Comparison of ENCODE assay signal across 16 cellular contexts in the genomic region with DNA sequence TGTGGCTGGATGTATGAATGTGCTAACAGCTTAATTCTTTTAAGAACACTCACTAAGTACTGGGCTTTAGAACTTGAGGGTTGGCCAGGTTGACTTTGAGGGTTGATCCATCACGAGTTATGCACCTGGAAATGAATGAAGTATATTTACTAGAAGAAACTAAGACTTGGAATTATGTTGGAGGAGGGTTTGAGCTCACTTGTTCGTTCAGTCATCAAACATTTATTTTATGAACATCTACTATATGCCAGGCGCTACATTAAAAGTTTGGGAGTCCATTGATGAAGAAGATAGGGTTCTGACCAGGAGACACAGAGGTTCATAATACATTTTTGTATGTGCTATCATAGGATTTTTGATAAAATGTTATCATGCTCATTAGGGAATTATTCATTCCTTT. TPM values are rescaled to one million over a fixed set of nuclear protein-coding genes. Genes with fewer than 3 reads are reported as not detected.
DNase-seq lines count a peak whose midpoint lies in the region; ATAC-seq and TF ChIP-seq lines count a peak whose summit lies in the region.
"Had no signal": no experiment of that assay in that cellular context is flagged by ENCODE, and none has a peak within 500 bp of the region (broad histone marks: within the 10 kb centered on the region; RNA-seq: fewer than 3 reads in every experiment).

No MANE protein-coding gene starts in this region.

- H3K27me3 Mint-ChIP-seq in type B pancreatic cell, result peaks cover 10% of the 10 kb centered on the region

- intact Hi-C loops in Right ventricle myocardium superior (cut with DNase I), result no loop called here

- H3K27ac ChIP-seq in right atrium auricular region (no peak overlapping the region), osteoblast (ENCODE audit: low read depth, low read length) (no peak overlapping the region)

- H3K36me3 ChIP-seq in right atrium auricular region, result peaks cover 11% of the 10 kb centered on the region
- H3K36me3 ChIP-seq in osteoblast (ENCODE audit: insufficient read depth, low read length), result peaks cover 19% of the 10 kb centered on the region

- peaks cover 20% of the 10 kb centered on the region for H3K36me3 Mint-ChIP-seq in type B pancreatic cell

- H3K27me3 ChIP-seq in right atrium auricular region (no peaks in the 10 kb centered on the region), osteoblast (ENCODE audit: insufficient read depth, low read length) (no peaks in the 10 kb centered on the region)
- H3K27me3 ChIP-seq: Peyer's patch had no signal

- DNase-seq in right atrium auricular region (ENCODE audit: low spot score) (peak; percentile 61), Right ventricle myocardium superior (no peak), amniotic epithelial cell (ENCODE audit: low read depth) (peak; percentile 19), left kidney (ENCODE audit: low read depth, low spot score) (peak; percentile 5), type B pancreatic cell (ENCODE audit: extremely low spot score, unreplicated experiment) (no peak), T-helper 1 cell (no peak), osteoblast (ENCODE audit: insufficient read length, low spot score, missing footprints) (no peak), cerebellar cortex (ENCODE audit: low spot score) (no peak)
- DNase-seq: DND-41, GDM1, GOT3, Karpas-422, NCI-H2029, NCI-H510A, Peyer's patch, SHP77 treated with DMSO at 0.1 percent for 48 hours had no signal

- ATAC-seq in Right ventricle myocardium superior (ENCODE audit: poor library complexity), result no peak

- no peak overlapping the region for H3K4me3 ChIP-seq in right atrium auricular region
- no peak overlapping the region for H3K4me3 ChIP-seq in osteoblast (ENCODE audit: insufficient read depth, low read length)
- H3K4me3 ChIP-seq: Peyer's patch had no signal

- peaks cover 34% of the 10 kb centered on the region for H4K20me1 ChIP-seq in osteoblast (ENCODE audit: insufficient read depth, low read length)

- peaks cover 32% of the 10 kb centered on the region for H3K79me2 ChIP-seq in osteoblast (ENCODE audit: insufficient read depth, low read length)

- TF ChIP-seq CTCF in right atrium auricular region (IDR thresholded peaks at IDR 0.05) (no peak), type B pancreatic cell (conservative IDR thresholded peaks at IDR 0.05) (no peak), osteoblast (IDR thresholded peaks at IDR 0.05; ENCODE audit: extremely low read depth, low read depth, low read length) (no peak)

- peak overlapping the region; percentile 48 for H3K27ac Mint-ChIP-seq in type B pancreatic cell

- H3K9me3 ChIP-seq in right atrium auricular region, result no peaks in the 10 kb centered on the region
- no peaks in the 10 kb centered on the region for H3K9me3 ChIP-seq in osteoblast (ENCODE audit: low read depth, low read length)
- H3K9me3 ChIP-seq: Peyer's patch had no signal

- H3K9me3 Mint-ChIP-seq in type B pancreatic cell, result no peaks in the 10 kb centered on the region

- H3K4me2 ChIP-seq in osteoblast (ENCODE audit: insufficient read depth, low read length), result no peak overlapping the region

- peaks cover 0 to 30% of the 10 kb centered on the region in 2 donors for H3K4me1 ChIP-seq in right atrium auricular region
- peaks cover 14% of the 10 kb centered on the region for H3K4me1 ChIP-seq in osteoblast (ENCODE audit: insufficient read depth, low read length)

- peak overlapping the region; percentile 75 for H3K4me3 Mint-ChIP-seq in type B pancreatic cell

- H3K4me1 Mint-ChIP-seq in type B pancreatic cell (ENCODE audit: unreplicated experiment), result peaks cover 24% of the 10 kb centered on the region

- H2AFZ ChIP-seq in osteoblast (ENCODE audit: low read length), result no peak overlapping the region

RNA-seq across cellular contexts. Expression of a gene that starts 5.3 kb away (rescaled TPM):
- total RNA-seq in right atrium auricular region (100 to 1,000 TPM in 1 of 2 donors, 10 to 100 TPM in 1; 74.3 to 199 TPM), Right ventricle myocardium superior (54.8 TPM), type B pancreatic cell (ENCODE audit: low replicate concordance) (160 and 262 TPM in 2 replicates), osteoblast (46.9 and 48.9 TPM in 2 replicates)

Comparison
In these comparisons a context has a peak if more than half of its experiments do, and no peak if none do; other contexts are left out.
1. DNase-seq: peak in right atrium auricular region (single experiment), amniotic epithelial cell (single experiment) and left kidney (single experiment); none in Right ventricle myocardium superior (single experiment), type B pancreatic cell (single experiment), T-helper 1 cell (0 of 5), osteoblast (single experiment) and cerebellar cortex (single experiment).